In genomic region chrX:31266172-31267076, GRCh38 we compare ENCODE assay signal across 8 cellular contexts.
A peak's percentile ranks its signal among the peaks of the same experiment; 100 is the strongest.
DNase-seq lines count a peak whose midpoint lies in the region; ATAC-seq, FAIRE-seq and TF ChIP-seq lines count a peak whose summit lies in the region.

No MANE protein-coding gene starts in this region.

- H4K20me1 ChIP-seq in OCI-LY3 (ENCODE audit: insufficient read depth, low read length), result peaks cover 38% of the 10 kb centered on the region

- H3K4me3 ChIP-seq in OCI-LY3 (ENCODE audit: low read length) (peak overlapping the region; percentile 84), liver (ENCODE audit: low read depth in 1 of 3, low read length in 3 of 3) (peak overlapping the region; percentile 46 to 67 (median 61)), suprapubic skin (peak overlapping the region; percentile 68)

- peak; percentile 90 for ATAC-seq in HG02852 (IDR thresholded peaks at IDR 0.05; ENCODE audit: unreplicated experiment)

- H3K9ac ChIP-seq in OCI-LY3 (ENCODE audit: low read length) (peak overlapping the region; percentile 87), liver (ENCODE audit: low read depth in 1 of 2, low read length in 2 of 2) (peak overlapping the region in 1 of 2 donors; percentile 71)

- peak; percentile 76 for FAIRE-seq in GM18507 (lab: Jason Lieb, UNC)

- no peak overlapping the region for H2AFZ ChIP-seq in OCI-LY3 (ENCODE audit: low read depth, low read length)

- H3K4me1 ChIP-seq in OCI-LY3 (ENCODE audit: low read length) (peaks cover 49% of the 10 kb centered on the region), liver (ENCODE audit: control insufficient read depth in 4 of 4, insufficient read depth in 4 of 4, low read length in 3 of 4) (peaks cover 0 to 12% (median 4%) of the 10 kb centered on the region in 4 donors), suprapubic skin (no peaks in the 10 kb centered on the region)

- DNase-seq in ACHN (peak; percentile 49), GM18507 (ENCODE audit: extremely low spot score, insufficient read length, low read depth) (peak; percentile 51), cerebellum (ENCODE audit: low spot score) (peak; percentile 61), suprapubic skin (ENCODE audit: low spot score in 2 of 2) (peak; percentile 72 to 75), Kasumi-1 (lab: John Stamatoyannopoulos, UW) (no peak)

- H3K79me2 ChIP-seq in OCI-LY3 (ENCODE audit: low read length), result peaks cover 53% of the 10 kb centered on the region

- WGBS in liver, result under 1% methylated on average over 74 of the region's 74 CpGs
- 19% methylated on average over 40 of the region's 74 CpGs for WGBS in suprapubic skin

- no peak for TF ChIP-seq RAD21 in liver (IDR thresholded peaks at IDR 0.05)

- in situ Hi-C loops in ACHN (cut with HindIII; ENCODE audit: low pct_ligation_motif_present, low pct_unique_long_range_greater_than_20kb, low sequenced_read_pairs), result no loop called here

- H3K9me3 ChIP-seq in OCI-LY3 (ENCODE audit: insufficient read depth, low read length) (no peaks in the 10 kb centered on the region), liver (ENCODE audit: control insufficient read depth in 4 of 4, low read length in 3 of 4) (no peaks in the 10 kb centered on the region), suprapubic skin (no peaks in the 10 kb centered on the region)

- no peak for TF ChIP-seq POLR2A in suprapubic skin (IDR thresholded peaks at IDR 0.05)

- TF ChIP-seq EP300 in suprapubic skin (IDR thresholded peaks at IDR 0.05), result no peak

- H3K4me2 ChIP-seq in OCI-LY3 (ENCODE audit: low read length), result peak overlapping the region; percentile 94

- H3K36me3 ChIP-seq in OCI-LY3 (replicated peaks; ENCODE audit: low read depth, low read length) (peaks cover 22% of the 10 kb centered on the region), liver (ENCODE audit: control insufficient read depth in 4 of 4, insufficient read depth in 3 of 4, low read depth in 1 of 4, low read length in 3 of 4) (no peaks in the 10 kb centered on the region), suprapubic skin (no peaks in the 10 kb centered on the region)

- TF ChIP-seq CTCF in OCI-LY3 (IDR thresholded peaks at IDR 0.05; ENCODE audit: low read depth, low read length), result no peak
- no peak for TF ChIP-seq CTCF in liver (IDR thresholded peaks at IDR 0.05; ENCODE audit: low read depth, low read length, missing input control)
- no peak for TF ChIP-seq CTCF in suprapubic skin (IDR thresholded peaks at IDR 0.05)

- H3K27me3 ChIP-seq in OCI-LY3 (ENCODE audit: low read depth, low read length) (no peaks in the 10 kb centered on the region), liver (ENCODE audit: control insufficient read depth in 4 of 4, insufficient read depth in 4 of 4, low read length in 3 of 4) (no peaks in the 10 kb centered on the region), suprapubic skin (no peaks in the 10 kb centered on the region)

- peak overlapping the region; percentile 61 for H3K27ac ChIP-seq in OCI-LY3 (ENCODE audit: low read length)
- peak overlapping the region; percentile 66 to 76 for H3K27ac ChIP-seq in liver (ENCODE audit: low read depth in 1 of 2, low read length in 2 of 2)
- H3K27ac ChIP-seq in suprapubic skin, result peak overlapping the region; percentile 75

TF ChIP-seq in liver, 16 proteins besides CTCF, POLR2A, EP300 and RAD21:
- TF ChIP-seq YY1 (IDR thresholded peaks at IDR 0.05) (peak; percentile 47), EGR1 (IDR thresholded peaks at IDR 0.05; ENCODE audit: low read depth in 2 of 2) (no peak)

Comparison
In these comparisons a context has a peak if more than half of its experiments do, and no peak if none do; other contexts are left out.
1. DNase-seq: peak in ACHN (single experiment), GM18507 (single experiment), cerebellum (single experiment) and suprapubic skin (2 of 2); none in Kasumi-1 (0 of 2).
2. Peak in every context shown above with its lines, with median percentiles within 50 percentile points of each other: H3K27ac ChIP-seq and H3K4me3 ChIP-seq.